ENCODE assay signal across 11 cellular contexts in the genomic region with DNA sequence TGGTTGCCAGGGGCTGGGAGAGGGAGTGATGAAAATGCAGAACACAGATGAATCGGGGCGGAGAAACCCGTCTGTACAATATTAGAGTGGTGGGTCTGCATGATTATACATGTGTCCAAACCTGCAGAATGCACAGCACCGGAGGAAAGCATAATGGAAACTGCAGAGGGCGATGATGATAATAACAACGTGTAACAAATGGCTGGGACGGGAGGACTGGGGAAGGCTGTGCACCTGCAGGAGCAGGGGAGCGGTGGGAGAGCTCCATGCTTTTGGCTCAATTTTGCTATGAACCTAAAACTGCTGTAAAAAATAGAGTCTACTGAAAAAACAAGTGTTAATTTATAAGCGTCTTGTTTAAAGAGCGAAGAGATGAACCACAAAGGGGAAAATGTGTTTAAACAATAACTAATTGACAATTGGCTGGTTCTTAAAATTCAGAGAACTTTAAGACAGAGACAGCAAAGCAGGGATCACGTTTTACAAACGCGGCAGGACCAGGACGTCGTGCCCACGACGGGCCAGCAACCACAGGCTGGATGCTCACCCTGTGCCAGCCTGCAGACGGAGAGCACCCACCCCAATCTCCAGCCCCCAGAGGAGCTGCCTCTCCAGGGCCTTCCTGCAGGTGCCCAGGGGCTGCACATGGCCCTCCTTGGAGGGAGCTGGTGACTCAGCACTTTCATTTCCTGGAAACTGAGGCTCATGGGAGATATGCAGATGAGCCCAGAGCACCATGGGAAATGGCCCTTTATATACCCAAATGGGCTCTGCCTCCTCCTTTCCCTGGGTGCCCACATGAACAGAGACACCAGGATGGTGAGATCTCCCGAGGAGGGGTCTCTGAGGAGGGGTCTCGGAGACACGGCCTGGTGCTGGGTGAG. TPM values are rescaled to one million over a fixed set of nuclear protein-coding genes. Genes with fewer than 3 reads are reported as not detected.
A peak's percentile ranks its signal among the peaks of the same experiment; 100 is the strongest.
DNase-seq lines count a peak whose midpoint lies in the region; ATAC-seq lines count a peak whose summit lies in the region.
"Had no signal": no experiment of that assay in that cellular context is flagged by ENCODE, and none has a peak within 500 bp of the region (broad histone marks: within the 10 kb centered on the region; RNA-seq: fewer than 3 reads in every experiment).

A gene with protein sequence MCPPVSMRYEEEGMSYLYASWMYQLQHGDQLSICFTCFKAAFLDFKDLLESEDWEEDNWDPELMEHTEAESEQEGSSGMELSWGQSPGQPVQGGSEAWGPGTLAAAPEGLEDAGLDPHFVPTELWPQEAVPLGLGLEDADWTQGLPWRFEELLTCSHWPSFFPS (plus strand): TSS at position 781 of the 884 bp plus-strand sequence. CDS start 2,904 bp downstream, outside the sequence.

- 87% methylated on average over 21 of the region's 21 CpGs for WGBS in HUES64
- WGBS in mesendoderm (ENCODE audit: extremely low coverage, insufficient coverage, low lambda C conversion rate) = no CpG with 5 or more reads among the region's 21 CpGs

- H3K27ac ChIP-seq in HUES64 (ENCODE audit: low read depth, low read length) (peak within 1 kb of the TSS; percentile 18; the same call in 1 of the 2 replicates), mesendoderm (ENCODE audit: low read depth, low read length) (peak within 1 kb of the TSS; percentile 55)

- no peak within 1 kb of the TSS for H3K4me2 ChIP-seq in mesendoderm (ENCODE audit: low read length)

- H3K4me1 ChIP-seq in HUES64 (ENCODE audit: insufficient read depth, low read length) = no peaks in the 10 kb centered on the region; the same call in 1 of the 2 replicates
- no peaks in the 10 kb centered on the region for H3K4me1 ChIP-seq in mesendoderm (ENCODE audit: control insufficient read depth, low read depth, low read length)

- H3K18ac ChIP-seq in mesendoderm (ENCODE audit: low read length) = no peak within 1 kb of the TSS

- H2BK15ac ChIP-seq in mesendoderm (replicated peaks; ENCODE audit: low read depth) = no peak within 1 kb of the TSS

- H3K56ac ChIP-seq in mesendoderm (ENCODE audit: low read length) = peak within 1 kb of the TSS; percentile 46

- no peaks in the 10 kb centered on the region for H3K9me3 ChIP-seq in HUES64 (ENCODE audit: insufficient read depth, low read depth, low read length)

- H3K4me3 ChIP-seq in HUES64 (ENCODE audit: low read length) (no peak within 1 kb of the TSS), mesendoderm (ENCODE audit: low read length) (no peak within 1 kb of the TSS)

- H3K79me1 ChIP-seq in mesendoderm (ENCODE audit: low read length) = no peaks in the 10 kb centered on the region

- no peak within 1 kb of the TSS for H2AK5ac ChIP-seq in mesendoderm (ENCODE audit: low read length)

- H3K27me3 ChIP-seq in HUES64 (ENCODE audit: insufficient read depth, low read length) (no peaks in the 10 kb centered on the region; the same call in 1 of the 2 replicates), mesendoderm (ENCODE audit: insufficient read depth, low read length, poor library complexity) (no peaks in the 10 kb centered on the region)

- DNase-seq in NCI-H2081 (lab: John Stamatoyannopoulos, UW) (peak; percentile 71 to 75), NCI-H2081 treated with DMSO at 0.1 percent for 48 hours (lab: John Stamatoyannopoulos, UW) (no peak), RPMI7951 (ENCODE audit: low read depth) (peak; percentile 51), mesendoderm (peak; percentile 98)
- DNase-seq in activated CD4-positive, CD25-positive, alpha-beta regulatory T cell (lab: John Stamatoyannopoulos, UW) = no peak
- DNase-seq: activated CD4-positive, alpha-beta T cell treated with anti-CD3 and anti-CD28 coated beads for 4 hours had no signal

- no peak within 1 kb of the TSS for H2BK5ac ChIP-seq in mesendoderm (ENCODE audit: low read length)

- no peak within 1 kb of the TSS for H4K5ac ChIP-seq in mesendoderm (ENCODE audit: low read length)

- H3K36me3 ChIP-seq in HUES64 (ENCODE audit: insufficient read depth, low read length) = no peaks in the 10 kb centered on the region
- no peaks in the 10 kb centered on the region for H3K36me3 ChIP-seq in mesendoderm (ENCODE audit: control insufficient read depth, insufficient read depth, low read length)

- no peaks in the 10 kb centered on the region for H3K79me2 ChIP-seq in mesendoderm (ENCODE audit: control insufficient read depth, insufficient read depth, low read length)

- ATAC-seq in GM21576 (IDR thresholded peaks at IDR 0.05; ENCODE audit: unreplicated experiment) (no peak), GM18870 (IDR thresholded peaks at IDR 0.05; ENCODE audit: unreplicated experiment) (no peak)
- ATAC-seq: left lobe of liver had no signal

- H3K23ac ChIP-seq in mesendoderm (ENCODE audit: low read length) = no peak within 1 kb of the TSS

- H3K9ac ChIP-seq in HUES64 (ENCODE audit: low read depth, low read length) (0 out of 2 replicates have a peak within 1 kb of the TSS, but pooled peaks have one; percentile 27), mesendoderm (ENCODE audit: low read length) (no peak within 1 kb of the TSS)

- no peak within 1 kb of the TSS for H3K4ac ChIP-seq in mesendoderm (ENCODE audit: low read depth, low read length)

- H2BK120ac ChIP-seq in mesendoderm (ENCODE audit: low read depth, low read length) = no peak within 1 kb of the TSS

- H4K8ac ChIP-seq in mesendoderm (ENCODE audit: low read depth, low read length) = no peak within 1 kb of the TSS

RNA-seq across cellular contexts. Expression of the gene that starts here (rescaled TPM):
- polyA plus RNA-seq in HUES64 (2013, experiment 1 of 2) = 0.50 TPM
- polyA plus RNA-seq in HUES64 (2013, experiment 2 of 2) = 0.44 TPM
- total RNA-seq in RPMI7951 (2014; rRNA removed; shearing (Covaris generic)) = 0.24 TPM in 1 of 2 replicates, not detected in the other
- polyA plus RNA-seq in mesendoderm (2013, experiment 1 of 2) = 0.51 TPM
- 0.32 TPM for polyA plus RNA-seq in mesendoderm (2013, experiment 2 of 2)
- total RNA-seq: dermis microvascular lymphatic vessel endothelial cell, left lobe of liver had no signal

Comparison
In these comparisons a context has a peak if more than half of its experiments do, and no peak if none do; other contexts are left out.
1. DNase-seq: peak in NCI-H2081 (2 of 2) and mesendoderm (single experiment); none in NCI-H2081 treated with DMSO at 0.1 percent for 48 hours (single experiment) and activated CD4-positive, CD25-positive, alpha-beta regulatory T cell (0 of 4).
2. Peak in DNase-seq in RPMI7951; RNA of the gene not detected or under 1 TPM.